Comparison of ENCODE assay signal across 1 cellular context in genomic region chr5:8057764-8058163, GRCh38.
TF ChIP-seq lines count a peak whose summit lies in the region.

No MANE protein-coding gene starts in this region.

TF ChIP-seq in K562, 482 proteins besides CTCF, POLR2A, EP300 and RAD21 (continued from another document and continues in another):
- TF ChIP-seq AFF4 (CRISPR knock-in tag; IDR thresholded peaks at IDR 0.05) (no peak), THRAP3 (IDR thresholded peaks at IDR 0.05; ENCODE audit: borderline replicate concordance) (no peak), BHLHE40 (IDR thresholded peaks at IDR 0.05; ENCODE audit: low read length) (peak; percentile 97), KLF1 (tag; IDR thresholded peaks at IDR 0.05) (no peak), NCOR1 (IDR thresholded peaks at IDR 0.05) (peak; percentile 78), CHD7 (IDR thresholded peaks at IDR 0.05; ENCODE audit: low read depth, low read length) (no peak), HMGN3 (IDR thresholded peaks at IDR 0.05; ENCODE audit: borderline replicate concordance, extremely low read depth, insufficient read length, low read depth, low read length) (no peak), DEAF1 (CRISPR knock-in tag; IDR thresholded peaks at IDR 0.05) (no peak), POU5F1 (IDR thresholded peaks at IDR 0.05; ENCODE audit: borderline replicate concordance, low read depth, low read length, partially characterized antibody) (no peak), KLF10 (CRISPR knock-in tag; IDR thresholded peaks at IDR 0.05) (no peak), ELF1 (tag; IDR thresholded peaks at IDR 0.05) (no peak), ZNF224 (CRISPR knock-in tag; IDR thresholded peaks at IDR 0.05) (no peak), POLR3G (IDR thresholded peaks at IDR 0.05; ENCODE audit: extremely low read depth, insufficient read length, insufficient replicate concordance) (no peak), SREBF2 (CRISPR knock-in tag; IDR thresholded peaks at IDR 0.05) (no peak), RBM22 (IDR thresholded peaks at IDR 0.05; ENCODE audit: low read depth, low read length, poor library complexity, severe bottlenecking) (no peak), SREBF1 (IDR thresholded peaks at IDR 0.05; ENCODE audit: borderline replicate concordance, low read depth, low read length) (no peak), HDAC6 (IDR thresholded peaks at IDR 0.05; ENCODE audit: low read depth, low read length) (no peak), ZNF395 (CRISPR knock-in tag; IDR thresholded peaks at IDR 0.05) (no peak), GTF2A2 (tag; IDR thresholded peaks at IDR 0.05) (no peak), MYNN (IDR thresholded peaks at IDR 0.05) (peak; percentile 66; the same call in 1 of the 2 replicates), MYNN (CRISPR knock-in tag; IDR thresholded peaks at IDR 0.05) (no peak), ZNF511 (CRISPR knock-in tag; IDR thresholded peaks at IDR 0.05) (no peak), GTF2F1 (IDR thresholded peaks at IDR 0.05; ENCODE audit: low read depth, low read length) (no peak), PRDM10 (IDR thresholded peaks at IDR 0.05; ENCODE audit: partially characterized antibody) (no peak), BRD9 (IDR thresholded peaks at IDR 0.05; ENCODE audit: low read depth, partially characterized antibody) (no peak), ZBTB33 (CRISPR knock-in tag; IDR thresholded peaks at IDR 0.05) (no peak), PHF8 (IDR thresholded peaks at IDR 0.05; ENCODE audit: borderline replicate concordance, low read length) (no peak), TCF7 (IDR thresholded peaks at IDR 0.05; ENCODE audit: borderline replicate concordance) (no peak), ZNF449 (CRISPR knock-in tag; IDR thresholded peaks at IDR 0.05) (no peak)
